In genomic region chr22:23750744-23751440, GRCh38 we compare ENCODE assay signal across 1 cellular context.
TF ChIP-seq lines count a peak whose summit lies in the region.

TSS of gene ZNF70 (minus strand) at chr22:23751112. CDS start at chr22:23745140, 5,972 bp downstream.

TF ChIP-seq in HepG2, 621 proteins besides CTCF, POLR2A, EP300 and RAD21 (continued from another document and continues in another):
- no peak for TF ChIP-seq SP140L (CRISPR knock-in tag; IDR thresholded peaks at IDR 0.05; ENCODE audit: borderline replicate concordance)
- TF ChIP-seq HNF4G (IDR thresholded peaks at IDR 0.05; ENCODE audit: borderline replicate concordance, low read depth, low read length), result no peak
- TF ChIP-seq HNF4G (CRISPR knock-in tag; IDR thresholded peaks at IDR 0.05; ENCODE audit: borderline replicate concordance, low read depth), result no peak
- peak; percentile 76; the same call in 1 of the 2 replicates for TF ChIP-seq SP4 (CRISPR knock-in tag; IDR thresholded peaks at IDR 0.05)
- peak; percentile 78 for TF ChIP-seq CCDC6 (CRISPR knock-in tag; IDR thresholded peaks at IDR 0.05)
- no peak for TF ChIP-seq RFX1 (IDR thresholded peaks at IDR 0.05)
- peak; percentile 77 for TF ChIP-seq SPEN (CRISPR knock-in tag; IDR thresholded peaks at IDR 0.05; ENCODE audit: low read depth)
- peak; percentile 65 for TF ChIP-seq TBX2 (CRISPR knock-in tag; IDR thresholded peaks at IDR 0.05; ENCODE audit: borderline replicate concordance)
- peak; percentile 31; the same call in 1 of the 2 replicates for TF ChIP-seq ZNF501 (CRISPR knock-in tag; IDR thresholded peaks at IDR 0.05)
- no peak for TF ChIP-seq STAT5B (CRISPR knock-in tag; IDR thresholded peaks at IDR 0.05)
- no peak for TF ChIP-seq SOX6 (IDR thresholded peaks at IDR 0.05)
- TF ChIP-seq SOX6 (CRISPR knock-in tag; IDR thresholded peaks at IDR 0.05), result 0 out of 2 replicates have a peak, but pooled peaks have one; percentile 16
- no peak for TF ChIP-seq HNF4A (CRISPR knock-in tag; IDR thresholded peaks at IDR 0.05)
- TF ChIP-seq PATZ1 (CRISPR knock-in tag; IDR thresholded peaks at IDR 0.05), result peak; percentile 32; the same call in 1 of the 2 replicates
- no peak for TF ChIP-seq NR2F6 (IDR thresholded peaks at IDR 0.05)
- peak; percentile 4; the same call in 1 of the 2 replicates for TF ChIP-seq NR2F6 (CRISPR knock-in tag; IDR thresholded peaks at IDR 0.05)
- TF ChIP-seq PCBP2 (optimal IDR thresholded peaks at IDR 0.05; ENCODE audit: low read depth, low read length, poor library complexity, severe bottlenecking), result no peak
- TF ChIP-seq ZIK1 (CRISPR knock-in tag; IDR thresholded peaks at IDR 0.05; ENCODE audit: borderline replicate concordance, low read depth), result peak; percentile 52; the same call in 1 of the 2 replicates
- TF ChIP-seq CENPBD1 (CRISPR knock-in tag; IDR thresholded peaks at IDR 0.05; ENCODE audit: borderline replicate concordance, low read depth), result no peak
- TF ChIP-seq ATAD3A (CRISPR knock-in tag; IDR thresholded peaks at IDR 0.05), result no peak
- no peak for TF ChIP-seq FOXA1 (IDR thresholded peaks at IDR 0.05)
- no peak for TF ChIP-seq FOXA1 (CRISPR knock-in tag; IDR thresholded peaks at IDR 0.05)
- TF ChIP-seq ZNF670 (CRISPR knock-in tag; IDR thresholded peaks at IDR 0.05; ENCODE audit: borderline replicate concordance), result 0 out of 2 replicates have a peak, but pooled peaks have one; percentile 50
- TF ChIP-seq, protein P1, sequence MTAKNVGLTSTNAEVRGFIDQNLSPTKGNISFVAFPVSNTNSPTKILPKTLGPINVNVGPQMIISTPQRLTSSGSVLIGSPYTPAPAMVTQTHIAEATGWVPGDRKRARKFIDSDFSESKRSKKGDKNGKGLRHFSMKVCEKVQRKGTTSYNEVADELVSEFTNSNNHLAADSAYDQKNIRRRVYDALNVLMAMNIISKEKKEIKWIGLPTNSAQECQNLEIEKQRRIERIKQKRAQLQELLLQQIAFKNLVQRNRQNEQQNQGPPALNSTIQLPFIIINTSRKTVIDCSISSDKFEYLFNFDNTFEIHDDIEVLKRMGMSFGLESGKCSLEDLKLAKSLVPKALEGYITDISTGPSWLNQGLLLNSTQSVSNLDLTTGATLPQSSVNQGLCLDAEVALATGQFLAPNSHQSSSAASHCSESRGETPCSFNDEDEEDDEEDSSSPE (CRISPR knock-in tag; IDR thresholded peaks at IDR 0.05), result no peak; the same call in 1 of the 2 replicates
- TF ChIP-seq ZNF564 (CRISPR knock-in tag; IDR thresholded peaks at IDR 0.05), result 0 out of 2 replicates have a peak, but pooled peaks have one; percentile 13
- TF ChIP-seq KDM5A (IDR thresholded peaks at IDR 0.05; ENCODE audit: borderline replicate concordance, low read length), result peak; percentile 27; the same call in 1 of the 2 replicates
- peak; percentile 74 for TF ChIP-seq HOXA3 (CRISPR knock-in tag; IDR thresholded peaks at IDR 0.05)
- 0 out of 2 replicates have a peak, but pooled peaks have one; percentile 51 for TF ChIP-seq KLF12 (CRISPR knock-in tag; IDR thresholded peaks at IDR 0.05; ENCODE audit: borderline replicate concordance)
- 0 out of 2 replicates have a peak, but pooled peaks have one; percentile 45 for TF ChIP-seq ZNF777 (CRISPR knock-in tag; IDR thresholded peaks at IDR 0.05)
- TF ChIP-seq MED8 (CRISPR knock-in tag; IDR thresholded peaks at IDR 0.05; ENCODE audit: insufficient replicate concordance), result peak; percentile 24
- TF ChIP-seq, protein P2, sequence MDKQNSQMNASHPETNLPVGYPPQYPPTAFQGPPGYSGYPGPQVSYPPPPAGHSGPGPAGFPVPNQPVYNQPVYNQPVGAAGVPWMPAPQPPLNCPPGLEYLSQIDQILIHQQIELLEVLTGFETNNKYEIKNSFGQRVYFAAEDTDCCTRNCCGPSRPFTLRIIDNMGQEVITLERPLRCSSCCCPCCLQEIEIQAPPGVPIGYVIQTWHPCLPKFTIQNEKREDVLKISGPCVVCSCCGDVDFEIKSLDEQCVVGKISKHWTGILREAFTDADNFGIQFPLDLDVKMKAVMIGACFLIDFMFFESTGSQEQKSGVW (CRISPR knock-in tag; IDR thresholded peaks at IDR 0.05; ENCODE audit: borderline replicate concordance), result no peak
- TF ChIP-seq ZNF317 (CRISPR knock-in tag; IDR thresholded peaks at IDR 0.05), result no peak
- peak; percentile 9; the same call in 1 of the 2 replicates for TF ChIP-seq ZNF431 (CRISPR knock-in tag; IDR thresholded peaks at IDR 0.05; ENCODE audit: borderline replicate concordance, low read depth)
- TF ChIP-seq CSRNP2 (CRISPR knock-in tag; conservative IDR thresholded peaks at IDR 0.05; ENCODE audit: low read depth), result no peak
- peak; percentile 55; the same call in 1 of the 2 replicates for TF ChIP-seq ZNF556 (CRISPR knock-in tag; IDR thresholded peaks at IDR 0.05; ENCODE audit: borderline replicate concordance)
- no peak for TF ChIP-seq MLXIP (CRISPR knock-in tag; IDR thresholded peaks at IDR 0.05; ENCODE audit: borderline replicate concordance)
- no peak for TF ChIP-seq MEF2D (CRISPR knock-in tag; IDR thresholded peaks at IDR 0.05)
- TF ChIP-seq ZNF124 (CRISPR knock-in tag; IDR thresholded peaks at IDR 0.05), result no peak
- TF ChIP-seq ZNF451 (CRISPR knock-in tag; IDR thresholded peaks at IDR 0.05), result no peak
- peak; percentile 69; the same call in 1 of the 3 replicates for TF ChIP-seq MXI1 (IDR thresholded peaks at IDR 0.05; ENCODE audit: borderline replicate concordance, low read depth, low read length)
- 0 out of 2 replicates have a peak, but pooled peaks have one; percentile 72 for TF ChIP-seq ZSCAN21 (CRISPR knock-in tag; IDR thresholded peaks at IDR 0.05; ENCODE audit: borderline replicate concordance)
- peak; percentile 51; the same call in 1 of the 2 replicates for TF ChIP-seq ELF3 (CRISPR knock-in tag; IDR thresholded peaks at IDR 0.05)
- TF ChIP-seq ZNF713 (CRISPR knock-in tag; IDR thresholded peaks at IDR 0.05), result peak; percentile 42; the same call in 1 of the 2 replicates
- TF ChIP-seq HCFC1 (IDR thresholded peaks at IDR 0.05; ENCODE audit: low read depth, low read length), result peak; percentile 47; the same call in 1 of the 2 replicates
- TF ChIP-seq SKIL (CRISPR knock-in tag; IDR thresholded peaks at IDR 0.05; ENCODE audit: borderline replicate concordance), result no peak
- 0 out of 2 replicates have a peak, but pooled peaks have one; percentile 21 for TF ChIP-seq ZBTB7B (CRISPR knock-in tag; IDR thresholded peaks at IDR 0.05)
- 0 out of 2 replicates have a peak, but pooled peaks have one; percentile 73 for TF ChIP-seq ZNF547 (CRISPR knock-in tag; IDR thresholded peaks at IDR 0.05)
- no peak for TF ChIP-seq ZNF577 (CRISPR knock-in tag; IDR thresholded peaks at IDR 0.05; ENCODE audit: borderline replicate concordance, low read depth)
- TF ChIP-seq ZNF772 (CRISPR knock-in tag; IDR thresholded peaks at IDR 0.05), result peak; percentile 46; the same call in 1 of the 2 replicates
- TF ChIP-seq ZNF562 (CRISPR knock-in tag; IDR thresholded peaks at IDR 0.05; ENCODE audit: borderline replicate concordance), result no peak
- TF ChIP-seq NFKBIZ (CRISPR knock-in tag; IDR thresholded peaks at IDR 0.05), result no peak
- no peak for TF ChIP-seq KDM6A (CRISPR knock-in tag; IDR thresholded peaks at IDR 0.05; ENCODE audit: low read depth)
- TF ChIP-seq ZNF543 (CRISPR knock-in tag; IDR thresholded peaks at IDR 0.05), result no peak
- peak; percentile 26 for TF ChIP-seq ASH2L (IDR thresholded peaks at IDR 0.05; ENCODE audit: insufficient read length, low read depth, low read length)
- TF ChIP-seq ZFP1 (CRISPR knock-in tag; IDR thresholded peaks at IDR 0.05), result no peak
- peak; percentile 67 for TF ChIP-seq SP2 (CRISPR knock-in tag; IDR thresholded peaks at IDR 0.05)
- TF ChIP-seq ZNF180 (CRISPR knock-in tag; IDR thresholded peaks at IDR 0.05; ENCODE audit: borderline replicate concordance, low read depth), result no peak
- peak; percentile 60 for TF ChIP-seq POLR2AphosphoS5 (IDR thresholded peaks at IDR 0.05; ENCODE audit: low read depth, low read length)
- peak; percentile 70; the same call in 1 of the 2 replicates for TF ChIP-seq RNF2 (conservative IDR thresholded peaks at IDR 0.05; ENCODE audit: low read depth)
- peak; percentile 81; the same call in 1 of the 2 replicates for TF ChIP-seq ZFX (CRISPR knock-in tag; IDR thresholded peaks at IDR 0.05; ENCODE audit: low read depth)
- TF ChIP-seq SNAI1 (CRISPR knock-in tag; IDR thresholded peaks at IDR 0.05; ENCODE audit: borderline replicate concordance), result peak; percentile 67; the same call in 1 of the 2 replicates
- peak; percentile 64 for TF ChIP-seq ZMYM4 (CRISPR knock-in tag; IDR thresholded peaks at IDR 0.05)
- TF ChIP-seq, protein P3, sequence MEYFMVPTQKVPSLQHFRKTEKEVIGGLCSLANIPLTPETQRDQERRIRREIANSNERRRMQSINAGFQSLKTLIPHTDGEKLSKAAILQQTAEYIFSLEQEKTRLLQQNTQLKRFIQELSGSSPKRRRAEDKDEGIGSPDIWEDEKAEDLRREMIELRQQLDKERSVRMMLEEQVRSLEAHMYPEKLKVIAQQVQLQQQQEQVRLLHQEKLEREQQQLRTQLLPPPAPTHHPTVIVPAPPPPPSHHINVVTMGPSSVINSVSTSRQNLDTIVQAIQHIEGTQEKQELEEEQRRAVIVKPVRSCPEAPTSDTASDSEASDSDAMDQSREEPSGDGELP (IDR thresholded peaks at IDR 0.05; ENCODE audit: borderline replicate concordance, low read depth), result peak; percentile 19; the same call in 1 of the 2 replicates
